ENCODE assay signal across 12 cellular contexts in genomic region chr19:28793391-28794168, GRCh38.
A peak's percentile ranks its signal among the peaks of the same experiment; 100 is the strongest.
DNase-seq lines count a peak whose midpoint lies in the region; ATAC-seq and TF ChIP-seq lines count a peak whose summit lies in the region.
"Had no signal": no experiment of that assay in that cellular context is flagged by ENCODE, and none has a peak within 500 bp of the region (broad histone marks: within the 10 kb centered on the region; RNA-seq: fewer than 3 reads in every experiment).

No MANE protein-coding gene starts in this region.

- H2BK120ac ChIP-seq in neuronal stem cell (ENCODE audit: low read depth, low read length) = no peak overlapping the region

- 3% methylated on average over 97 of the region's 97 CpGs for WGBS in right cardiac atrium
- no CpG with 5 or more reads among the region's 97 CpGs for WGBS in neuronal stem cell (ENCODE audit: extremely low coverage in 2 of 2, insufficient read length in 2 of 2, insufficient replicate concordance in 1 of 2), 2 donors
- 3 to 19% (median 11%) methylated on average over 17 to 97 of the region's 97 CpGs for WGBS in stomach, 5 donors

- H3K4ac ChIP-seq in neuronal stem cell (ENCODE audit: low read length) = no peak overlapping the region

- peak overlapping the region; percentile 98 for H3K4me2 ChIP-seq in neuronal stem cell (ENCODE audit: insufficient read depth, low read length, poor library complexity, severe bottlenecking)

- intact Hi-C loops in right cardiac atrium (cut with DNase I) (no loop called here), stomach (cut with DNase I; ENCODE audit: low total_unique reads) (no loop called here)

- peak; percentile 9 for DNase-seq in GM06990 (ENCODE audit: extremely low read depth, insufficient read length)
- no peak for DNase-seq in adipocyte (ENCODE audit: low read depth)
- DNase-seq in right cardiac atrium = peak in 2 of 3 donors; percentile 49 to 71
- peak; percentile 6 for DNase-seq in neuronal stem cell (ENCODE audit: low spot score)
- DNase-seq in foreskin fibroblast = no peak
- DNase-seq in OCI-M2 (lab: John Stamatoyannopoulos, UW; ENCODE audit: unreplicated experiment) = no peak
- DNase-seq in stomach = no peak
- DNase-seq: activated CD4-positive, alpha-beta T cell treated with anti-CD3 and anti-CD28 coated beads for 4 hours; stimulated activated CD4-positive, alpha-beta T cell treated with anti-CD3 and anti-CD28 coated beads, Interleukin-1b, Interleukin-23, amount 100 ng/mL, for 48 hours; SW 1271 had no signal

- H3K9me3 ChIP-seq in adipocyte (ENCODE audit: control insufficient read depth, low read length) (peaks cover 7% of the 10 kb centered on the region), right cardiac atrium (ENCODE audit: control insufficient read depth, low read length) (no peaks in the 10 kb centered on the region), neuronal stem cell (replicated peaks in 1 of 2; ENCODE audit: control insufficient read depth in 2 of 2, insufficient read depth in 1 of 2, low read depth in 1 of 2, low read length in 2 of 2) (no peaks in the 10 kb centered on the region), stomach (peaks cover 0 to 17% (median 12%) of the 10 kb centered on the region in 4 donors)

- H4K8ac ChIP-seq in neuronal stem cell (ENCODE audit: low read depth, low read length) = peak overlapping the region; percentile 58

- peak overlapping the region; percentile 87 for H3K23ac ChIP-seq in neuronal stem cell (ENCODE audit: low read depth, low read length, poor library complexity)

- H3K36me3 ChIP-seq in GM06990 (ENCODE audit: control insufficient read depth, insufficient read depth, low read length) (no peaks in the 10 kb centered on the region), adipocyte (ENCODE audit: control insufficient read depth, insufficient read depth, low read length, severe bottlenecking) (no peaks in the 10 kb centered on the region), neuronal stem cell (replicated peaks in 1 of 2; ENCODE audit: control insufficient read depth in 2 of 2, insufficient read depth in 2 of 2, low read length in 2 of 2) (no peaks in the 10 kb centered on the region), stomach (no peaks in the 10 kb centered on the region)
- H3K36me3 ChIP-seq: BLaER1 had no signal

- TF ChIP-seq CTCF in GM06990 (IDR thresholded peaks at IDR 0.05; ENCODE audit: insufficient read depth, low read length, poor library complexity, severe bottlenecking) (no peak), foreskin fibroblast (IDR thresholded peaks at IDR 0.05; ENCODE audit: low read depth, low read length) (no peak), stomach (IDR thresholded peaks at IDR 0.05) (no peak)

- H3K4me1 ChIP-seq in adipocyte (ENCODE audit: control insufficient read depth, insufficient read depth, low read length) (no peaks in the 10 kb centered on the region), right cardiac atrium (ENCODE audit: control insufficient read depth, insufficient read depth, low read length) (no peaks in the 10 kb centered on the region), neuronal stem cell (ENCODE audit: control insufficient read depth in 2 of 2, insufficient read depth in 1 of 2, low read depth in 1 of 2, low read length in 2 of 2) (no peaks in the 10 kb centered on the region), stomach (peaks cover 0 to 11% (median 0%) of the 10 kb centered on the region in 4 donors)

- H2AFZ ChIP-seq in neuronal stem cell (ENCODE audit: low read length) = peak overlapping the region; percentile 49

- no peaks in the 10 kb centered on the region for H3K27me3 ChIP-seq in GM06990 (replicated peaks; ENCODE audit: control insufficient read depth, insufficient read depth, low read length)
- peaks cover 22% of the 10 kb centered on the region for H3K27me3 ChIP-seq in adipocyte (replicated peaks; ENCODE audit: control insufficient read depth, insufficient read depth, low read length)
- H3K27me3 ChIP-seq in right cardiac atrium (ENCODE audit: control insufficient read depth, insufficient read depth) = no peaks in the 10 kb centered on the region
- peaks cover 5 to 35% (median 16%) of the 10 kb centered on the region in 3 experiments for H3K27me3 ChIP-seq in neuronal stem cell (ENCODE audit: control insufficient read depth in 3 of 3, insufficient read depth in 3 of 3, low read depth in 1 of 3, low read length in 3 of 3)
- peaks cover 6 to 53% (median 19%) of the 10 kb centered on the region in 3 donors for H3K27me3 ChIP-seq in stomach
- H3K27me3 ChIP-seq: BLaER1 had no signal

- no peak for TF ChIP-seq POLR2A in stomach (IDR thresholded peaks at IDR 0.05)

- no peak for TF ChIP-seq EP300 in stomach (IDR thresholded peaks at IDR 0.05)

- H3K18ac ChIP-seq in neuronal stem cell (ENCODE audit: low read length) = peak overlapping the region; percentile 91

- H2AK5ac ChIP-seq in neuronal stem cell (ENCODE audit: low read depth, low read length) = no peak overlapping the region

- H3K79me1 ChIP-seq in neuronal stem cell (ENCODE audit: low read depth, low read length) = no peaks in the 10 kb centered on the region

- no peak overlapping the region for H2BK5ac ChIP-seq in neuronal stem cell (ENCODE audit: low read length)

- ATAC-seq in right cardiac atrium (peak; percentile 61 to 85), GM21723 (IDR thresholded peaks at IDR 0.05; ENCODE audit: unreplicated experiment) (no peak)

- peak overlapping the region; percentile 97 for H3K14ac ChIP-seq in neuronal stem cell (ENCODE audit: low read length)

- H3K9ac ChIP-seq in adipocyte (ENCODE audit: low read length) (no peak overlapping the region), neuronal stem cell (ENCODE audit: low read depth, low read length, poor library complexity) (peak overlapping the region; percentile 86)
- H3K9ac ChIP-seq: BLaER1 had no signal

- peak overlapping the region; percentile 81 for H2BK15ac ChIP-seq in neuronal stem cell (ENCODE audit: low read length)

- no peak overlapping the region for H4K91ac ChIP-seq in neuronal stem cell (ENCODE audit: low read depth, low read length, poor library complexity)

- peak overlapping the region; percentile 73 for H2BK12ac ChIP-seq in neuronal stem cell (ENCODE audit: low read length)

- H3K27ac ChIP-seq in right cardiac atrium (ENCODE audit: low read length) (no peak overlapping the region), neuronal stem cell (replicated peaks; ENCODE audit: low read length) (no peak overlapping the region), stomach (no peak overlapping the region)
- H3K27ac ChIP-seq: BLaER1 had no signal

- no peak overlapping the region for H3K4me3 ChIP-seq in GM06990 (replicated peaks; ENCODE audit: low read depth, low read length)
- H3K4me3 ChIP-seq in adipocyte (ENCODE audit: low read length) = peak overlapping the region; percentile 41
- H3K4me3 ChIP-seq in right cardiac atrium (ENCODE audit: low read length) = peak overlapping the region; percentile 36
- H3K4me3 ChIP-seq in neuronal stem cell (ENCODE audit: low read length in 2 of 2) = peak overlapping the region in 1 of 2 donors; percentile 76
- H3K4me3 ChIP-seq in foreskin fibroblast (ENCODE audit: low read depth in 1 of 2, low read length in 2 of 2) = peak overlapping the region in 1 of 2 donors; percentile 25
- peak overlapping the region in 1 of 4 donors; percentile 23 for H3K4me3 ChIP-seq in stomach
- H3K4me3 ChIP-seq: BLaER1 had no signal

Comparison
In these comparisons a context has a peak if more than half of its experiments do, and no peak if none do; other contexts are left out.
1. DNase-seq: peak in GM06990 (single experiment), right cardiac atrium (2 of 3) and neuronal stem cell (single experiment); none in adipocyte (single experiment), foreskin fibroblast (0 of 2), OCI-M2 (single experiment) and stomach (single experiment).